ENCODE assay signal across 24 cellular contexts in genomic region chr1:185690527-185690926, GRCh38. TPM values are rescaled to one million over a fixed set of nuclear protein-coding genes. Genes with fewer than 3 reads are reported as not detected.
"Had no signal": no experiment of that assay in that cellular context is flagged by ENCODE, and none has a peak within 500 bp of the region (broad histone marks: within the 10 kb centered on the region; RNA-seq: fewer than 3 reads in every experiment).

No MANE protein-coding gene starts in this region.

- DNase-seq: activated CD4-positive, alpha-beta memory T cell treated with anti-CD3 and anti-CD28 coated beads, Interleukin-2, amount 10 ng/mL, durations not matched to agents 7 days and 5 days; activated CD4-positive, alpha-beta T cell treated with anti-CD3 and anti-CD28 coated beads for 4 hours; activated CD4-positive, CD25-positive, alpha-beta regulatory T cell; activated CD4-positive, CD25-positive, alpha-beta regulatory T cell treated with anti-CD3 and anti-CD28 coated beads, Interleukin-2, amount 50 U/mL, for 72 hours; activated CD8-positive, alpha-beta memory T cell treated with anti-CD3 and anti-CD28 coated beads, Interleukin-2, amount 50 U/mL, for 48 hours; activated gamma-delta T cell; activated naive CD4-positive, alpha-beta T cell; activated naive CD4-positive, alpha-beta T cell treated with anti-CD3 and anti-CD28 coated beads, Interleukin-2, amount 50 U/mL, for 16 hours; activated naive CD8-positive, alpha-beta T cell treated with anti-CD3 and anti-CD28 coated beads for 36 hours; activated naive CD8-positive, alpha-beta T cell treated with anti-CD3 and anti-CD28 coated beads, Interleukin-2, amount 50 U/mL, for 24 hours; activated T-cell treated with anti-CD3 and anti-CD28 coated beads for 4 hours; activated T-cell treated with anti-CD3 and anti-CD28 coated beads, Interleukin-2, amount 50 U/mL, for 4 hours; adrenal gland; amygdala; aorta; body of pancreas; caudate nucleus; colonic mucosa; effector CD8-positive, alpha-beta T cell; foreskin fibroblast; head of caudate nucleus had no signal

- H3K4me3 Mint-ChIP-seq: activated CD4-positive, alpha-beta memory T cell treated with anti-CD3 and anti-CD28 coated beads, Interleukin-2, amount 10 ng/mL, durations not matched to agents 7 days and 5 days; activated naive CD8-positive, alpha-beta T cell treated with anti-CD3 and anti-CD28 coated beads for 36 hours; activated naive CD8-positive, alpha-beta T cell treated with anti-CD3 and anti-CD28 coated beads, Interleukin-2, amount 50 U/mL, for 24 hours; activated T-cell treated with anti-CD3 and anti-CD28 coated beads, Interleukin-2, amount 50 U/mL, for 4 hours; activated T-helper 1 cell treated with anti-CD3 and anti-CD28 coated beads, Interleukin-12 subunit alpha, Interleukin-12 subunit beta, Interleukin-2, Interleukin-4 antibody, amounts not matched to agents 30 ng/mL and 10 ng/mL and 1 ng/mL, durations not matched to agents 14 hours and 24 hours and 36 hours had no signal

- H3K9me3 Mint-ChIP-seq: activated T-cell treated with anti-CD3 and anti-CD28 coated beads, Interleukin-2, amount 50 U/mL, for 4 hours had no signal

- H3K27me3 Mint-ChIP-seq: activated naive CD8-positive, alpha-beta T cell treated with anti-CD3 and anti-CD28 coated beads for 36 hours had no signal

- H3K27ac Mint-ChIP-seq: activated CD4-positive, alpha-beta memory T cell treated with anti-CD3 and anti-CD28 coated beads, Interleukin-2, amount 10 ng/mL, durations not matched to agents 7 days and 5 days; activated naive CD8-positive, alpha-beta T cell treated with anti-CD3 and anti-CD28 coated beads for 36 hours; activated naive CD8-positive, alpha-beta T cell treated with anti-CD3 and anti-CD28 coated beads, Interleukin-2, amount 50 U/mL, for 24 hours; activated T-helper 1 cell treated with anti-CD3 and anti-CD28 coated beads, Interleukin-12 subunit alpha, Interleukin-12 subunit beta, Interleukin-2, Interleukin-4 antibody, amounts not matched to agents 30 ng/mL and 10 ng/mL and 1 ng/mL, durations not matched to agents 14 hours and 24 hours and 36 hours had no signal

- H3K27ac ChIP-seq: adrenal gland, body of pancreas, colonic mucosa, epithelial cell of prostate had no signal

- ATAC-seq: activated naive CD8-positive, alpha-beta T cell treated with anti-CD3 and anti-CD28 coated beads, Interleukin-2, amount 50 U/mL, for 24 hours; body of pancreas; esophagus mucosa had no signal

RNA-seq across cellular contexts. Expression of gene HMCN1, which starts 43.7 kb away (rescaled TPM):
- total RNA-seq: activated T-helper 1 cell treated with anti-CD3 and anti-CD28 coated beads, Interleukin-12 subunit alpha, Interleukin-12 subunit beta, Interleukin-2, Interleukin-4 antibody, amounts not matched to agents 30 ng/mL and 10 ng/mL and 1 ng/mL, durations not matched to agents 14 hours and 24 hours and 36 hours had no signal
